In the genomic region with DNA sequence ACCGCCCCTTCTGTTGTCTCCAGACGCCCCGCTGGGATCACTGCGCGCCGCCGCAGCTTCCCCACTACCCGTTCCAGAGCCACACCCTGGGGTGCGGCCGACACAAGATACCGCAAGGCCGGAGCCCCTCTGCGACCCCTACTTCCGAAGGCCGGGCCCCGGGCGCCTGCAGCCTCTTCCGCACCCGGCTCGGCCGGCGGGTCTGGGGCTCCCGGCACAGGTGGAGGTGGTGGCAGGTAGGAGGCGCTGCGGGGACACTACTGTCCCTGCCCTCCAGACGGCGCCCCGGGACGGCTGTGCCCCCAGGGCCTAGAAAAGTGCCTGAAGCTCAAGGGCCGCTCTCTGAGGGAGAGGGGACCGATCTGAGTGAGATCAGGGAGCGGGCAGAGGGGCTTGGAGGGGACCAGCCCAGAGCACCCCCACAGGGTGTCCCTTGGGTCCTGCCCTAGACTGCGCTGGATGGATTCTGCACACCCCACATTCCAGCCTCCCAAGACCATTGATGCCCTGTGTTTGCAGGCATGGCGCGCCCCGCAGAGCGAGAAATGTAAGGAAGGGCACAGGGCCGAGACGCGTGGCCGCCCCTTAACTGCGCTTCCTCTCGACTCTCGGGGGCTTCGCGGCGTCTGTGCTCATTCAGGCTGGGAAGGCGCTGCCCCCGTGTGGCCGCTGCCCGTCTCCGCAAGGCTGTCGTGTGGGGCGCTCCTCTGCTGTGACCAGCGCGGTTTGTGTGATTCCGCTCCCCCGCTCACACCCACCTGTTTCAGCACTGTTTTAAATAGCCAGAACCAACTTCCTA, we compare ENCODE assay signal across 1 cellular context.
A peak's percentile ranks its signal among the peaks of the same experiment; 100 is the strongest.
TF ChIP-seq lines count a peak whose summit lies in the region.

No MANE protein-coding gene starts in this region.

TF ChIP-seq in HepG2, 621 proteins besides CTCF, POLR2A, EP300 and RAD21 (continued from another document and continues in another):
- TF ChIP-seq BCL6 (CRISPR knock-in tag; IDR thresholded peaks at IDR 0.05) (peak; percentile 36; the same call in 1 of the 2 replicates), ZNF136 (CRISPR knock-in tag; IDR thresholded peaks at IDR 0.05; ENCODE audit: low read depth) (no peak), ZNF510 (CRISPR knock-in tag; IDR thresholded peaks at IDR 0.05; ENCODE audit: low read depth) (peak; percentile 65; the same call in 1 of the 2 replicates), TSC22D2 (CRISPR knock-in tag; IDR thresholded peaks at IDR 0.05; ENCODE audit: borderline replicate concordance) (peak; percentile 92; the same call in 1 of the 2 replicates), MXI1 (IDR thresholded peaks at IDR 0.05; ENCODE audit: borderline replicate concordance, low read depth, low read length) (no peak), ATF7 (IDR thresholded peaks at IDR 0.05) (no peak), ATF7 (CRISPR knock-in tag; IDR thresholded peaks at IDR 0.05) (no peak), MIER3 (CRISPR knock-in tag; IDR thresholded peaks at IDR 0.05; ENCODE audit: borderline replicate concordance) (0 out of 2 replicates have a peak, but pooled peaks have one; percentile 57), NCOA5 (CRISPR knock-in tag; IDR thresholded peaks at IDR 0.05) (no peak), SP140L (CRISPR knock-in tag; IDR thresholded peaks at IDR 0.05; ENCODE audit: borderline replicate concordance) (no peak), ATF7-NPFF (CRISPR knock-in tag; IDR thresholded peaks at IDR 0.05; ENCODE audit: low read depth) (no peak), ZFP82 (CRISPR knock-in tag; IDR thresholded peaks at IDR 0.05; ENCODE audit: borderline replicate concordance) (no peak), TBP (CRISPR knock-in tag; IDR thresholded peaks at IDR 0.05) (no peak), HNRNPL (IDR thresholded peaks at IDR 0.05; ENCODE audit: low read depth, low read length) (0 out of 2 replicates have a peak, but pooled peaks have one; percentile 20), FOSL1 (CRISPR knock-in tag; IDR thresholded peaks at IDR 0.05; ENCODE audit: borderline replicate concordance) (no peak)
- TF ChIP-seq, protein P1, sequence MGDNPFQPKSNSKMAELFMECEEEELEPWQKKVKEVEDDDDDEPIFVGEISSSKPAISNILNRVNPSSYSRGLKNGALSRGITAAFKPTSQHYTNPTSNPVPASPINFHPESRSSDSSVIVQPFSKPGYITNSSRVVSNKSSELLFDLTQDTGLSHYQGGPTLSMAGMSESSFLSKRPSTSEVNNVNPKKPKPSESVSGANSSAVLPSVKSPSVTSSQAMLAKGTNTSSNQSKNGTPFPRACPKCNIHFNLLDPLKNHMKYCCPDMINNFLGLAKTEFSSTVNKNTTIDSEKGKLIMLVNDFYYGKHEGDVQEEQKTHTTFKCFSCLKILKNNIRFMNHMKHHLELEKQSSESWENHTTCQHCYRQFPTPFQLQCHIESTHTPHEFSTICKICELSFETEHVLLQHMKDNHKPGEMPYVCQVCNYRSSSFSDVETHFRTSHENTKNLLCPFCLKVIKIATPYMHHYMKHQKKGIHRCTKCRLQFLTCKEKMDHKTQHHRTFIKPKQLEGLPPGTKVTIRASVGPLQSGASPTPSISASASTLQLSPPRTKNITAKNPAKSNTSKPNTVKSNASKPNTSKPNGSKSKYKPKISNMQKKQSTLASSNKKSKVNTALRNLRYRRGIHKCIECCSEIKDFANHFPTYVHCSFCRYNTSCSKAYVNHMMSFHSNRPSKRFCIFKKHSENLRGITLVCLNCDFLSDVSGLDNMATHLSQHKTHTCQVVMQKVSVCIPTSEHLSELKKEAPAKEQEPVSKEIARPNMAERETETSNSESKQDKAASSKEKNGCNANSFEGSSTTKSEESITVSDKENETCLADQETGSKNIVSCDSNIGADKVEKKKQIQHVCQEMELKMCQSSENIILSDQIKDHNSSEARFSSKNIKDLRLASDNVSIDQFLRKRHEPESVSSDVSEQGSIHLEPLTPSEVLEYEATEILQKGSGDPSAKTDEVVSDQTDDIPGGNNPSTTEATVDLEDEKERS (CRISPR knock-in tag; IDR thresholded peaks at IDR 0.05) = peak; percentile 63; the same call in 1 of the 2 replicates
- TF ChIP-seq, protein P2, sequence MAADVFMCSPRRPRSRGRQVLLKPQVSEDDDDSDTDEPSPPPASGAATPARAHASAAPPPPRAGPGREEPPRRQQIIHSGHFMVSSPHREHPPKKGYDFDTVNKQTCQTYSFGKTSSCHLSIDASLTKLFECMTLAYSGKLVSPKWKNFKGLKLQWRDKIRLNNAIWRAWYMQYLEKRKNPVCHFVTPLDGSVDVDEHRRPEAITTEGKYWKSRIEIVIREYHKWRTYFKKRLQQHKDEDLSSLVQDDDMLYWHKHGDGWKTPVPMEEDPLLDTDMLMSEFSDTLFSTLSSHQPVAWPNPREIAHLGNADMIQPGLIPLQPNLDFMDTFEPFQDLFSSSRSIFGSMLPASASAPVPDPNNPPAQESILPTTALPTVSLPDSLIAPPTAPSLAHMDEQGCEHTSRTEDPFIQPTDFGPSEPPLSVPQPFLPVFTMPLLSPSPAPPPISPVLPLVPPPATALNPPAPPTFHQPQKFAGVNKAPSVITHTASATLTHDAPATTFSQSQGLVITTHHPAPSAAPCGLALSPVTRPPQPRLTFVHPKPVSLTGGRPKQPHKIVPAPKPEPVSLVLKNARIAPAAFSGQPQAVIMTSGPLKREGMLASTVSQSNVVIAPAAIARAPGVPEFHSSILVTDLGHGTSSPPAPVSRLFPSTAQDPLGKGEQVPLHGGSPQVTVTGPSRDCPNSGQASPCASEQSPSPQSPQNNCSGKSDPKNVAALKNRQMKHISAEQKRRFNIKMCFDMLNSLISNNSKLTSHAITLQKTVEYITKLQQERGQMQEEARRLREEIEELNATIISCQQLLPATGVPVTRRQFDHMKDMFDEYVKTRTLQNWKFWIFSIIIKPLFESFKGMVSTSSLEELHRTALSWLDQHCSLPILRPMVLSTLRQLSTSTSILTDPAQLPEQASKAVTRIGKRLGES (CRISPR knock-in tag; IDR thresholded peaks at IDR 0.05; ENCODE audit: borderline replicate concordance) = no peak
- TF ChIP-seq, protein P3, sequence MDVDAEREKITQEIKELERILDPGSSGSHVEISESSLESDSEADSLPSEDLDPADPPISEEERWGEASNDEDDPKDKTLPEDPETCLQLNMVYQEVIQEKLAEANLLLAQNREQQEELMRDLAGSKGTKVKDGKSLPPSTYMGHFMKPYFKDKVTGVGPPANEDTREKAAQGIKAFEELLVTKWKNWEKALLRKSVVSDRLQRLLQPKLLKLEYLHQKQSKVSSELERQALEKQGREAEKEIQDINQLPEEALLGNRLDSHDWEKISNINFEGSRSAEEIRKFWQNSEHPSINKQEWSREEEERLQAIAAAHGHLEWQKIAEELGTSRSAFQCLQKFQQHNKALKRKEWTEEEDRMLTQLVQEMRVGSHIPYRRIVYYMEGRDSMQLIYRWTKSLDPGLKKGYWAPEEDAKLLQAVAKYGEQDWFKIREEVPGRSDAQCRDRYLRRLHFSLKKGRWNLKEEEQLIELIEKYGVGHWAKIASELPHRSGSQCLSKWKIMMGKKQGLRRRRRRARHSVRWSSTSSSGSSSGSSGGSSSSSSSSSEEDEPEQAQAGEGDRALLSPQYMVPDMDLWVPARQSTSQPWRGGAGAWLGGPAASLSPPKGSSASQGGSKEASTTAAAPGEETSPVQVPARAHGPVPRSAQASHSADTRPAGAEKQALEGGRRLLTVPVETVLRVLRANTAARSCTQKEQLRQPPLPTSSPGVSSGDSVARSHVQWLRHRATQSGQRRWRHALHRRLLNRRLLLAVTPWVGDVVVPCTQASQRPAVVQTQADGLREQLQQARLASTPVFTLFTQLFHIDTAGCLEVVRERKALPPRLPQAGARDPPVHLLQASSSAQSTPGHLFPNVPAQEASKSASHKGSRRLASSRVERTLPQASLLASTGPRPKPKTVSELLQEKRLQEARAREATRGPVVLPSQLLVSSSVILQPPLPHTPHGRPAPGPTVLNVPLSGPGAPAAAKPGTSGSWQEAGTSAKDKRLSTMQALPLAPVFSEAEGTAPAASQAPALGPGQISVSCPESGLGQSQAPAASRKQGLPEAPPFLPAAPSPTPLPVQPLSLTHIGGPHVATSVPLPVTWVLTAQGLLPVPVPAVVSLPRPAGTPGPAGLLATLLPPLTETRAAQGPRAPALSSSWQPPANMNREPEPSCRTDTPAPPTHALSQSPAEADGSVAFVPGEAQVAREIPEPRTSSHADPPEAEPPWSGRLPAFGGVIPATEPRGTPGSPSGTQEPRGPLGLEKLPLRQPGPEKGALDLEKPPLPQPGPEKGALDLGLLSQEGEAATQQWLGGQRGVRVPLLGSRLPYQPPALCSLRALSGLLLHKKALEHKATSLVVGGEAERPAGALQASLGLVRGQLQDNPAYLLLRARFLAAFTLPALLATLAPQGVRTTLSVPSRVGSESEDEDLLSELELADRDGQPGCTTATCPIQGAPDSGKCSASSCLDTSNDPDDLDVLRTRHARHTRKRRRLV (CRISPR knock-in tag; IDR thresholded peaks at IDR 0.05) = no peak
- TF ChIP-seq, protein P4, sequence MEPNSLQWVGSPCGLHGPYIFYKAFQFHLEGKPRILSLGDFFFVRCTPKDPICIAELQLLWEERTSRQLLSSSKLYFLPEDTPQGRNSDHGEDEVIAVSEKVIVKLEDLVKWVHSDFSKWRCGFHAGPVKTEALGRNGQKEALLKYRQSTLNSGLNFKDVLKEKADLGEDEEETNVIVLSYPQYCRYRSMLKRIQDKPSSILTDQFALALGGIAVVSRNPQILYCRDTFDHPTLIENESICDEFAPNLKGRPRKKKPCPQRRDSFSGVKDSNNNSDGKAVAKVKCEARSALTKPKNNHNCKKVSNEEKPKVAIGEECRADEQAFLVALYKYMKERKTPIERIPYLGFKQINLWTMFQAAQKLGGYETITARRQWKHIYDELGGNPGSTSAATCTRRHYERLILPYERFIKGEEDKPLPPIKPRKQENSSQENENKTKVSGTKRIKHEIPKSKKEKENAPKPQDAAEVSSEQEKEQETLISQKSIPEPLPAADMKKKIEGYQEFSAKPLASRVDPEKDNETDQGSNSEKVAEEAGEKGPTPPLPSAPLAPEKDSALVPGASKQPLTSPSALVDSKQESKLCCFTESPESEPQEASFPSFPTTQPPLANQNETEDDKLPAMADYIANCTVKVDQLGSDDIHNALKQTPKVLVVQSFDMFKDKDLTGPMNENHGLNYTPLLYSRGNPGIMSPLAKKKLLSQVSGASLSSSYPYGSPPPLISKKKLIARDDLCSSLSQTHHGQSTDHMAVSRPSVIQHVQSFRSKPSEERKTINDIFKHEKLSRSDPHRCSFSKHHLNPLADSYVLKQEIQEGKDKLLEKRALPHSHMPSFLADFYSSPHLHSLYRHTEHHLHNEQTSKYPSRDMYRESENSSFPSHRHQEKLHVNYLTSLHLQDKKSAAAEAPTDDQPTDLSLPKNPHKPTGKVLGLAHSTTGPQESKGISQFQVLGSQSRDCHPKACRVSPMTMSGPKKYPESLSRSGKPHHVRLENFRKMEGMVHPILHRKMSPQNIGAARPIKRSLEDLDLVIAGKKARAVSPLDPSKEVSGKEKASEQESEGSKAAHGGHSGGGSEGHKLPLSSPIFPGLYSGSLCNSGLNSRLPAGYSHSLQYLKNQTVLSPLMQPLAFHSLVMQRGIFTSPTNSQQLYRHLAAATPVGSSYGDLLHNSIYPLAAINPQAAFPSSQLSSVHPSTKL (CRISPR knock-in tag; IDR thresholded peaks at IDR 0.05) = peak; percentile 65
- TF ChIP-seq, protein P5, sequence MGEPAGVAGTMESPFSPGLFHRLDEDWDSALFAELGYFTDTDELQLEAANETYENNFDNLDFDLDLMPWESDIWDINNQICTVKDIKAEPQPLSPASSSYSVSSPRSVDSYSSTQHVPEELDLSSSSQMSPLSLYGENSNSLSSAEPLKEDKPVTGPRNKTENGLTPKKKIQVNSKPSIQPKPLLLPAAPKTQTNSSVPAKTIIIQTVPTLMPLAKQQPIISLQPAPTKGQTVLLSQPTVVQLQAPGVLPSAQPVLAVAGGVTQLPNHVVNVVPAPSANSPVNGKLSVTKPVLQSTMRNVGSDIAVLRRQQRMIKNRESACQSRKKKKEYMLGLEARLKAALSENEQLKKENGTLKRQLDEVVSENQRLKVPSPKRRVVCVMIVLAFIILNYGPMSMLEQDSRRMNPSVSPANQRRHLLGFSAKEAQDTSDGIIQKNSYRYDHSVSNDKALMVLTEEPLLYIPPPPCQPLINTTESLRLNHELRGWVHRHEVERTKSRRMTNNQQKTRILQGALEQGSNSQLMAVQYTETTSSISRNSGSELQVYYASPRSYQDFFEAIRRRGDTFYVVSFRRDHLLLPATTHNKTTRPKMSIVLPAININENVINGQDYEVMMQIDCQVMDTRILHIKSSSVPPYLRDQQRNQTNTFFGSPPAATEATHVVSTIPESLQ (CRISPR knock-in tag; conservative IDR thresholded peaks at IDR 0.05) = no peak
- TF ChIP-seq, protein P6, sequence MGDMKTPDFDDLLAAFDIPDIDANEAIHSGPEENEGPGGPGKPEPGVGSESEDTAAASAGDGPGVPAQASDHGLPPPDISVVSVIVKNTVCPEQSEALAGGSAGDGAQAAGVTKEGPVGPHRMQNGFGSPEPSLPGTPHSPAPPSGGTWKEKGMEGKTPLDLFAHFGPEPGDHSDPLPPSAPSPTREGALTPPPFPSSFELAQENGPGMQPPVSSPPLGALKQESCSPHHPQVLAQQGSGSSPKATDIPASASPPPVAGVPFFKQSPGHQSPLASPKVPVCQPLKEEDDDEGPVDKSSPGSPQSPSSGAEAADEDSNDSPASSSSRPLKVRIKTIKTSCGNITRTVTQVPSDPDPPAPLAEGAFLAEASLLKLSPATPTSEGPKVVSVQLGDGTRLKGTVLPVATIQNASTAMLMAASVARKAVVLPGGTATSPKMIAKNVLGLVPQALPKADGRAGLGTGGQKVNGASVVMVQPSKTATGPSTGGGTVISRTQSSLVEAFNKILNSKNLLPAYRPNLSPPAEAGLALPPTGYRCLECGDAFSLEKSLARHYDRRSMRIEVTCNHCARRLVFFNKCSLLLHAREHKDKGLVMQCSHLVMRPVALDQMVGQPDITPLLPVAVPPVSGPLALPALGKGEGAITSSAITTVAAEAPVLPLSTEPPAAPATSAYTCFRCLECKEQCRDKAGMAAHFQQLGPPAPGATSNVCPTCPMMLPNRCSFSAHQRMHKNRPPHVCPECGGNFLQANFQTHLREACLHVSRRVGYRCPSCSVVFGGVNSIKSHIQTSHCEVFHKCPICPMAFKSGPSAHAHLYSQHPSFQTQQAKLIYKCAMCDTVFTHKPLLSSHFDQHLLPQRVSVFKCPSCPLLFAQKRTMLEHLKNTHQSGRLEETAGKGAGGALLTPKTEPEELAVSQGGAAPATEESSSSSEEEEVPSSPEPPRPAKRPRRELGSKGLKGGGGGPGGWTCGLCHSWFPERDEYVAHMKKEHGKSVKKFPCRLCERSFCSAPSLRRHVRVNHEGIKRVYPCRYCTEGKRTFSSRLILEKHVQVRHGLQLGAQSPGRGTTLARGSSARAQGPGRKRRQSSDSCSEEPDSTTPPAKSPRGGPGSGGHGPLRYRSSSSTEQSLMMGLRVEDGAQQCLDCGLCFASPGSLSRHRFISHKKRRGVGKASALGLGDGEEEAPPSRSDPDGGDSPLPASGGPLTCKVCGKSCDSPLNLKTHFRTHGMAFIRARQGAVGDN (CRISPR knock-in tag; IDR thresholded peaks at IDR 0.05) = peak; percentile 83
- TF ChIP-seq, protein P7, sequence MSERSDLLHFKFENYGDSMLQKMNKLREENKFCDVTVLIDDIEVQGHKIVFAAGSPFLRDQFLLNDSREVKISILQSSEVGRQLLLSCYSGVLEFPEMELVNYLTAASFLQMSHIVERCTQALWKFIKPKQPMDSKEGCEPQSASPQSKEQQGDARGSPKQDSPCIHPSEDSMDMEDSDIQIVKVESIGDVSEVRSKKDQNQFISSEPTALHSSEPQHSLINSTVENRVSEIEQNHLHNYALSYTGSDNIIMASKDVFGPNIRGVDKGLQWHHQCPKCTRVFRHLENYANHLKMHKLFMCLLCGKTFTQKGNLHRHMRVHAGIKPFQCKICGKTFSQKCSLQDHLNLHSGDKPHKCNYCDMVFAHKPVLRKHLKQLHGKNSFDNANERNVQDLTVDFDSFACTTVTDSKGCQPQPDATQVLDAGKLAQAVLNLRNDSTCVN (CRISPR knock-in tag; IDR thresholded peaks at IDR 0.05; ENCODE audit: borderline replicate concordance) = peak; percentile 36; the same call in 1 of the 2 replicates
- TF ChIP-seq, protein P8, sequence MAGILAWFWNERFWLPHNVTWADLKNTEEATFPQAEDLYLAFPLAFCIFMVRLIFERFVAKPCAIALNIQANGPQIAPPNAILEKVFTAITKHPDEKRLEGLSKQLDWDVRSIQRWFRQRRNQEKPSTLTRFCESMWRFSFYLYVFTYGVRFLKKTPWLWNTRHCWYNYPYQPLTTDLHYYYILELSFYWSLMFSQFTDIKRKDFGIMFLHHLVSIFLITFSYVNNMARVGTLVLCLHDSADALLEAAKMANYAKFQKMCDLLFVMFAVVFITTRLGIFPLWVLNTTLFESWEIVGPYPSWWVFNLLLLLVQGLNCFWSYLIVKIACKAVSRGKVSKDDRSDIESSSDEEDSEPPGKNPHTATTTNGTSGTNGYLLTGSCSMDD (CRISPR knock-in tag; IDR thresholded peaks at IDR 0.05) = no peak
